ENCODE assay signal across 1 cellular context in the genomic region with DNA sequence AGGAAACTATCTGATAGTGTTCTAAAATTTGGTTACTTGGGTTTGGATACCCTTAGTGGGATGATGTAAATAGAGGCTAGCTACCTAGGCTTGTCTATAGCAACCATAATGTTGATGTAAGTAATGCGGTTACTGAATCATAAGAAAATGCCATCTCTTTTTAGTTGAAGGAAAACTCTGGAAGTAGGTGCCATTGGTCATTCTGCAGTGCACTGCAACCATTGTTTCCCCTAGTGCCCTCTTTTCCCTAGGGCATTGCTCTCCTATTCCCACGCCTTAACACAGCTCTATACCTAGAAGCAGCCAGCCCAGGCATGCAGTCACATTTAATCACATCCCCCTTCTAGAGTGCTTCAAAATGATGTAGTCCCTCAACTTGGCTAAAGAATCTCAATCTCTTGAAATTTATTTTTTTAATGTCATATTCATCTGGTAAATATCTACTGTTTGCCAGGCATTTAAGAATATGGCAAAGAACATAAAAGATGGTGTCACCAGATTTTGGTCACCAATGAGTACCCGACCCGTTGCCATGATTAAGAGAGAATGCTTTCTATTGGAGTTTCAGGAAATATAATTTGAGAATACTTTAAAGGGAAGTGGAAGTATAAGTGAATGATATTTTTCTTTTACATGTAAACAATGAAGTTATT.
TF ChIP-seq lines count a peak whose summit lies in the region.

No MANE protein-coding gene starts in this region.

TF ChIP-seq in IMR-90, 13 proteins besides CTCF, POLR2A, EP300 and RAD21:
- TF ChIP-seq MXI1 (IDR thresholded peaks at IDR 0.05; ENCODE audit: borderline replicate concordance, low read depth, low read length) (no peak), SMC3 (IDR thresholded peaks at IDR 0.05; ENCODE audit: low read depth, low read length) (no peak), FOS (IDR thresholded peaks at IDR 0.05; ENCODE audit: low read depth, low read length) (no peak), CHD1 (IDR thresholded peaks at IDR 0.05; ENCODE audit: low read depth, low read length) (no peak), CEBPB (IDR thresholded peaks at IDR 0.05; ENCODE audit: low read depth, low read length) (no peak), RFX5 (IDR thresholded peaks at IDR 0.05; ENCODE audit: low read depth, low read length) (no peak), MAZ (IDR thresholded peaks at IDR 0.05; ENCODE audit: borderline replicate concordance, low read depth, low read length) (no peak), MAFK (IDR thresholded peaks at IDR 0.05; ENCODE audit: low read depth, low read length) (no peak), BHLHE40 (IDR thresholded peaks at IDR 0.05; ENCODE audit: low read depth, low read length) (no peak)
- TF ChIP-seq, protein P1, sequence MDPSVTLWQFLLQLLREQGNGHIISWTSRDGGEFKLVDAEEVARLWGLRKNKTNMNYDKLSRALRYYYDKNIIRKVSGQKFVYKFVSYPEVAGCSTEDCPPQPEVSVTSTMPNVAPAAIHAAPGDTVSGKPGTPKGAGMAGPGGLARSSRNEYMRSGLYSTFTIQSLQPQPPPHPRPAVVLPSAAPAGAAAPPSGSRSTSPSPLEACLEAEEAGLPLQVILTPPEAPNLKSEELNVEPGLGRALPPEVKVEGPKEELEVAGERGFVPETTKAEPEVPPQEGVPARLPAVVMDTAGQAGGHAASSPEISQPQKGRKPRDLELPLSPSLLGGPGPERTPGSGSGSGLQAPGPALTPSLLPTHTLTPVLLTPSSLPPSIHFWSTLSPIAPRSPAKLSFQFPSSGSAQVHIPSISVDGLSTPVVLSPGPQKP (IDR thresholded peaks at IDR 0.05; ENCODE audit: borderline replicate concordance, low read depth, low read length) = no peak
- TF ChIP-seq, protein P2, sequence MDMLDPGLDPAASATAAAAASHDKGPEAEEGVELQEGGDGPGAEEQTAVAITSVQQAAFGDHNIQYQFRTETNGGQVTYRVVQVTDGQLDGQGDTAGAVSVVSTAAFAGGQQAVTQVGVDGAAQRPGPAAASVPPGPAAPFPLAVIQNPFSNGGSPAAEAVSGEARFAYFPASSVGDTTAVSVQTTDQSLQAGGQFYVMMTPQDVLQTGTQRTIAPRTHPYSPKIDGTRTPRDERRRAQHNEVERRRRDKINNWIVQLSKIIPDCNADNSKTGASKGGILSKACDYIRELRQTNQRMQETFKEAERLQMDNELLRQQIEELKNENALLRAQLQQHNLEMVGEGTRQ (IDR thresholded peaks at IDR 0.05; ENCODE audit: low read depth, low read length) = no peak
